Comparison of ENCODE assay signal across 8 cellular contexts in the genomic region with DNA sequence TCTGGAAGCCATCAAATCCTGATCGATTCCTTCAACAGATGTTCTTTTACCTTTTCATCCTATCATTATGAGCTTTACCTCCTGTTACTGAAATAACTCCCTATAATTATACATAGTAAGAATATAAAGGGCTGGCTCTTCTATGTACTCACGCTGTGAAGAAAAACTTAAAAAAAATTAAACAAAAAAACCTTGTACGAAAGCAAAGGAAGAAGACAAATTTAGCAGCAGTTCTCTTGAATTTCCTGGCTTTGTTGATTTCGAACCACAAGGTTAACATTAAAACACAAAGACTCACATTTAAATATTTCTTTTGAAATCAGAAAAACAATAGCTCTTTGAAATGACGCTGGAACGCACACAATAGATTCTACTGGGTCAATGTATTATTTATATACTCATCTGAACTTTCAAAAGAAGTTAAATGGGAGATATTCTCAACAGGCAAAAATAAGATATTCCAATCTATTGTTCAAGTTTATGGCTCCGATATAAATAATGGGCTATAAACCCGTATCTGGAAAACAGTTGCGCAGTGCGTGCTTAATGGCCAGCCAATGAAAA. TPM values are rescaled to one million over a fixed set of nuclear protein-coding genes. Genes with fewer than 3 reads are reported as not detected.
A peak's percentile ranks its signal among the peaks of the same experiment; 100 is the strongest.
DNase-seq lines count a peak whose midpoint lies in the region; ATAC-seq and TF ChIP-seq lines count a peak whose summit lies in the region.

No MANE protein-coding gene starts in this region.

- no peak for TF ChIP-seq POLR2A in NB4 (IDR thresholded peaks at IDR 0.05; ENCODE audit: extremely low read depth, insufficient read length)

- intact Hi-C loops in natural killer cell (cut with micrococcal nuclease) = loop anchor here (2.0 to 10.0 kb wide), 4 partner anchors 53 to 1071 kb away; a partner anchor contains a TSS

- peaks cover 5% of the 10 kb centered on the region for H3K36me3 Mint-ChIP-seq in CD4-positive, CD25-positive, alpha-beta regulatory T cell
- H3K36me3 Mint-ChIP-seq in natural killer cell = no peaks in the 10 kb centered on the region

- no peaks in the 10 kb centered on the region for H3K9me3 ChIP-seq in CD4-positive, CD25-positive, alpha-beta regulatory T cell (ENCODE audit: control insufficient read depth in 2 of 2, low read length in 2 of 2)

- H3K4me3 ChIP-seq in CD4-positive, CD25-positive, alpha-beta regulatory T cell (ENCODE audit: low read depth, low read length) = peak overlapping the region; percentile 99
- H3K4me3 ChIP-seq in NB4 (ENCODE audit: low read depth, low read length) = peak overlapping the region; percentile 90

- H3K4me1 ChIP-seq in CD4-positive, CD25-positive, alpha-beta regulatory T cell (ENCODE audit: control insufficient read depth, insufficient read depth, low read length, poor library complexity, severe bottlenecking) = peaks cover 35% of the 10 kb centered on the region

- peak overlapping the region; percentile 99 for H3K27ac ChIP-seq in CD4-positive, CD25-positive, alpha-beta regulatory T cell (ENCODE audit: insufficient read depth, low read length, poor library complexity, severe bottlenecking)

- H3K4me3 Mint-ChIP-seq in CD4-positive, CD25-positive, alpha-beta regulatory T cell = peak overlapping the region; percentile 94 to 97 (median 96)
- H3K4me3 Mint-ChIP-seq in natural killer cell = peak overlapping the region; percentile 96

- H3K27ac Mint-ChIP-seq in CD4-positive, CD25-positive, alpha-beta regulatory T cell = peak overlapping the region; percentile 98 to 99 (median 98)
- peak overlapping the region; percentile 95 to 99 for H3K27ac Mint-ChIP-seq in natural killer cell

- peaks cover 9 to 50% (median 30%) of the 10 kb centered on the region in 4 donors for H3K4me1 Mint-ChIP-seq in CD4-positive, CD25-positive, alpha-beta regulatory T cell
- H3K4me1 Mint-ChIP-seq in natural killer cell = peaks cover 41 to 47% of the 10 kb centered on the region in 2 donors

- TF ChIP-seq CTCF in NB4 (IDR thresholded peaks at IDR 0.05; ENCODE audit: low read depth, low read length) (no peak), natural killer cell (IDR thresholded peaks at IDR 0.05) (no peak)

- no peak for DNase-seq in CD4-positive, CD25-positive, alpha-beta regulatory T cell
- DNase-seq in NB4 (ENCODE audit: low read depth) (no peak), dedifferentiated amniotic fluid mesenchymal stem cell (ENCODE audit: extremely low spot score) (peak; percentile 80), natural killer cell (no peak), 8988T (no peak), activated gamma-delta T cell (lab: John Stamatoyannopoulos, UW) (no peak)

- no peaks in the 10 kb centered on the region for H3K9me3 Mint-ChIP-seq in CD4-positive, CD25-positive, alpha-beta regulatory T cell
- no peaks in the 10 kb centered on the region for H3K9me3 Mint-ChIP-seq in natural killer cell

- H3K27me3 Mint-ChIP-seq in CD4-positive, CD25-positive, alpha-beta regulatory T cell = peaks cover 18% of the 10 kb centered on the region
- no peaks in the 10 kb centered on the region for H3K27me3 Mint-ChIP-seq in natural killer cell (ENCODE audit: low read depth in 2 of 2)

- no peaks in the 10 kb centered on the region for H3K27me3 ChIP-seq in CD4-positive, CD25-positive, alpha-beta regulatory T cell (ENCODE audit: control insufficient read depth, insufficient read depth, low read length)

- ATAC-seq in CD4-positive, CD25-positive, alpha-beta regulatory T cell (ENCODE audit: low read depth in 2 of 2) = no peak
- ATAC-seq in natural killer cell (no peak), GM19455 (IDR thresholded peaks at IDR 0.05; ENCODE audit: unreplicated experiment) (no peak), HG02623 (IDR thresholded peaks at IDR 0.05; ENCODE audit: unreplicated experiment) (no peak)

- no peaks in the 10 kb centered on the region for H3K36me3 ChIP-seq in CD4-positive, CD25-positive, alpha-beta regulatory T cell (ENCODE audit: control insufficient read depth, insufficient read depth, low read length)

RNA-seq across cellular contexts. Expression of a gene that starts 13.6 kb away (rescaled TPM):
- 92.4 TPM for total RNA-seq in CD4-positive, CD25-positive, alpha-beta regulatory T cell
- polyA plus RNA-seq in CD4-positive, CD25-positive, alpha-beta regulatory T cell = 1 to 10 TPM; 7.4 to 9.0 (median 7.9) TPM
- total RNA-seq in natural killer cell = 100 to 1,000 TPM in 2 of 3 donors, 10 to 100 TPM in 1; 98.1 to 114 (median 105) TPM

RNA-seq across cellular contexts. Expression of a gene that starts 26.5 kb away (rescaled TPM):
- total RNA-seq in CD4-positive, CD25-positive, alpha-beta regulatory T cell = 0.59 TPM
- 1 to 10 TPM in 3 of 4 donors, under 1 TPM in 1; 0.94 to 1.7 (median 1.1) TPM for polyA plus RNA-seq in CD4-positive, CD25-positive, alpha-beta regulatory T cell
- total RNA-seq in natural killer cell = 1 to 10 TPM in 2 of 3 donors, under 1 TPM in 1; 0.87 to 1.2 (median 1.0) TPM
